1 cellular context compared by ENCODE assay signal in the genomic region with DNA sequence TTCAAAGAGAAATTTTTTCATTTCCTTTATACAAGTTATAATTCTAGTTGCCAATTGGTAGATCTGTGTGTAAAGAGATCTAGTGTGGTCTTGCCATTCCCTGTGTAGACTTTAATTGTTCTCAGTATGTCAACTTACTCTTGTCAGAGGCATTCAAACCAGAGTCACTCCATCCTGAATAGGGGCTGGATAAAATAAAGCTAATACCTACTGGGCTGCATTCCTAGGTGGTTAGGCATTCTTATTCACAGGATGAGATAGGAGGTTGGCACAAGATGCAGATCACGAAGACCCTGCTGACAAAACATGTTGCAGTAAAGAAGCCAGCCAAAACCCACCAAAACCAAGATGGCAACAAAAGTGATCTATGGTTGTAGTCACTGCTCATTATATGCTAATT.
TF ChIP-seq lines count a peak whose summit lies in the region.

No MANE protein-coding gene starts in this region.

TF ChIP-seq in GM23338, 12 proteins besides CTCF, POLR2A, EP300 and RAD21 (continued from another document):
- TF ChIP-seq, protein P1, sequence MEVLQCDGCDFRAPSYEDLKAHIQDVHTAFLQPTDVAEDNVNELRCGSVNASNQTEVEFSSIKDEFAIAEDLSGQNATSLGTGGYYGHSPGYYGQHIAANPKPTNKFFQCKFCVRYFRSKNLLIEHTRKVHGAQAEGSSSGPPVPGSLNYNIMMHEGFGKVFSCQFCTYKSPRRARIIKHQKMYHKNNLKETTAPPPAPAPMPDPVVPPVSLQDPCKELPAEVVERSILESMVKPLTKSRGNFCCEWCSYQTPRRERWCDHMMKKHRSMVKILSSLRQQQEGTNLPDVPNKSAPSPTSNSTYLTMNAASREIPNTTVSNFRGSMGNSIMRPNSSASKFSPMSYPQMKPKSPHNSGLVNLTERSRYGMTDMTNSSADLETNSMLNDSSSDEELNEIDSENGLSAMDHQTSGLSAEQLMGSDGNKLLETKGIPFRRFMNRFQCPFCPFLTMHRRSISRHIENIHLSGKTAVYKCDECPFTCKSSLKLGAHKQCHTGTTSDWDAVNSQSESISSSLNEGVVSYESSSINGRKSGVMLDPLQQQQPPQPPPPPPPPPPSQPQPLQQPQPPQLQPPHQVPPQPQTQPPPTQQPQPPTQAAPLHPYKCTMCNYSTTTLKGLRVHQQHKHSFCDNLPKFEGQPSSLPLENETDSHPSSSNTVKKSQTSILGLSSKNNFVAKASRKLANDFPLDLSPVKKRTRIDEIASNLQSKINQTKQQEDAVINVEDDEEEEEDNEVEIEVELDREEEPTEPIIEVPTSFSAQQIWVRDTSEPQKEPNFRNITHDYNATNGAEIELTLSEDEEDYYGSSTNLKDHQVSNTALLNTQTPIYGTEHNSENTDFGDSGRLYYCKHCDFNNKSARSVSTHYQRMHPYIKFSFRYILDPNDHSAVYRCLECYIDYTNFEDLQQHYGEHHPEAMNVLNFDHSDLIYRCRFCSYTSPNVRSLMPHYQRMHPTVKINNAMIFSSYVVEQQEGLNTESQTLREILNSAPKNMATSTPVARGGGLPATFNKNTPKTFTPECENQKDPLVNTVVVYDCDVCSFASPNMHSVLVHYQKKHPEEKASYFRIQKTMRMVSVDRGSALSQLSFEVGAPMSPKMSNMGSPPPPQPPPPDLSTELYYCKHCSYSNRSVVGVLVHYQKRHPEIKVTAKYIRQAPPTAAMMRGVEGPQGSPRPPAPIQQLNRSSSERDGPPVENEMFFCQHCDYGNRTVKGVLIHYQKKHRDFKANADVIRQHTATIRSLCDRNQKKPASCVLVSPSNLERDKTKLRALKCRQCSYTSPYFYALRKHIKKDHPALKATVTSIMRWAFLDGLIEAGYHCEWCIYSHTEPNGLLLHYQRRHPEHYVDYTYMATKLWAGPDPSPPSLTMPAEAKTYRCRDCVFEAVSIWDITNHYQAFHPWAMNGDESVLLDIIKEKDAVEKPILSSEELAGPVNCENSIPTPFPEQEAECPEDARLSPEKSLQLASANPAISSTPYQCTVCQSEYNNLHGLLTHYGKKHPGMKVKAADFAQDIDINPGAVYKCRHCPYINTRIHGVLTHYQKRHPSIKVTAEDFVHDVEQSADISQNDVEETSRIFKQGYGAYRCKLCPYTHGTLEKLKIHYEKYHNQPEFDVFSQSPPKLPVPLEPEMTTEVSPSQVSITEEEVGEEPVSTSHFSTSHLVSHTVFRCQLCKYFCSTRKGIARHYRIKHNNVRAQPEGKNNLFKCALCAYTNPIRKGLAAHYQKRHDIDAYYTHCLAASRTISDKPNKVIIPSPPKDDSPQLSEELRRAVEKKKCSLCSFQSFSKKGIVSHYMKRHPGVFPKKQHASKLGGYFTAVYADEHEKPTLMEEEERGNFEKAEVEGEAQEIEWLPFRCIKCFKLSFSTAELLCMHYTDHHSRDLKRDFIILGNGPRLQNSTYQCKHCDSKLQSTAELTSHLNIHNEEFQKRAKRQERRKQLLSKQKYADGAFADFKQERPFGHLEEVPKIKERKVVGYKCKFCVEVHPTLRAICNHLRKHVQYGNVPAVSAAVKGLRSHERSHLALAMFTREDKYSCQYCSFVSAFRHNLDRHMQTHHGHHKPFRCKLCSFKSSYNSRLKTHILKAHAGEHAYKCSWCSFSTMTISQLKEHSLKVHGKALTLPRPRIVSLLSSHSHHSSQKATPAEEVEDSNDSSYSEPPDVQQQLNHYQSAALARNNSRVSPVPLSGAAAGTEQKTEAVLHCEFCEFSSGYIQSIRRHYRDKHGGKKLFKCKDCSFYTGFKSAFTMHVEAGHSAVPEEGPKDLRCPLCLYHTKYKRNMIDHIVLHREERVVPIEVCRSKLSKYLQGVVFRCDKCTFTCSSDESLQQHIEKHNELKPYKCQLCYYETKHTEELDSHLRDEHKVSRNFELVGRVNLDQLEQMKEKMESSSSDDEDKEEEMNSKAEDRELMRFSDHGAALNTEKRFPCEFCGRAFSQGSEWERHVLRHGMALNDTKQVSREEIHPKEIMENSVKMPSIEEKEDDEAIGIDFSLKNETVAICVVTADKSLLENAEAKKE (CRISPR knock-in tag; IDR thresholded peaks at IDR 0.05) = no peak
- TF ChIP-seq ZNF114 (CRISPR knock-in tag; IDR thresholded peaks at IDR 0.05) (no peak), JUNB (IDR thresholded peaks at IDR 0.05; ENCODE audit: unreplicated experiment) (no peak), ZNF331 (CRISPR knock-in tag; IDR thresholded peaks at IDR 0.05; ENCODE audit: low read depth) (no peak), NANOG (IDR thresholded peaks at IDR 0.05; ENCODE audit: borderline replicate concordance) (no peak), POLR2AphosphoS5 (IDR thresholded peaks at IDR 0.05; ENCODE audit: low read depth) (no peak), STAT1 (IDR thresholded peaks at IDR 0.05; ENCODE audit: unreplicated experiment) (no peak)
